In genomic region chr9:82488319-82488701, GRCh38 we compare ENCODE assay signal across 15 cellular contexts.
A peak's percentile ranks its signal among the peaks of the same experiment; 100 is the strongest.
DNase-seq lines count a peak whose midpoint lies in the region; ATAC-seq and TF ChIP-seq lines count a peak whose summit lies in the region.
"Had no signal": no experiment of that assay in that cellular context is flagged by ENCODE, and none has a peak within 500 bp of the region (broad histone marks: within the 10 kb centered on the region; RNA-seq: fewer than 3 reads in every experiment).

No MANE protein-coding gene starts in this region.

- H3K9me3 ChIP-seq in mammary epithelial cell (replicated peaks; ENCODE audit: insufficient read depth, low read length), result no peaks in the 10 kb centered on the region
- H3K9me3 ChIP-seq in right lobe of liver, result no peaks in the 10 kb centered on the region

- no peak overlapping the region for H3K4me3 ChIP-seq in mammary epithelial cell (replicated peaks in 1 of 3; ENCODE audit: insufficient read depth in 1 of 3, low read depth in 2 of 3, low read length in 3 of 3)
- H3K4me3 ChIP-seq in right lobe of liver, result no peak overlapping the region
- H3K4me3 ChIP-seq: K562 had no signal

- H3K27me3 ChIP-seq in mammary epithelial cell (ENCODE audit: insufficient read depth, low read length) (no peaks in the 10 kb centered on the region), right lobe of liver (no peaks in the 10 kb centered on the region)

- H3K9ac ChIP-seq in mammary epithelial cell (ENCODE audit: insufficient read depth, low read length), result no peak overlapping the region

- H3K36me3 Mint-ChIP-seq in type B pancreatic cell, result no peaks in the 10 kb centered on the region
- H3K36me3 Mint-ChIP-seq: activated naive CD8-positive, alpha-beta T cell treated with anti-CD3 and anti-CD28 coated beads for 36 hours; CD8-positive, alpha-beta memory T cell; stimulated activated naive B cell treated with anti-CD40 and anti-IgM and Interleukin-4, amounts not matched to agents 10 μg/mL and 1 μg/mL and 100 μg/mL, for 72 hours had no signal

- 32% methylated on average over 5 of the region's 5 CpGs for WGBS in mammary epithelial cell (ENCODE audit: low coverage, missing lambda C conversion rate)
- WGBS in right lobe of liver (ENCODE audit: insufficient coverage, low coverage, low lambda C conversion rate, missing lambda C conversion rate), result 13% methylated on average over 5 of the region's 5 CpGs

- no peaks in the 10 kb centered on the region for H3K79me2 ChIP-seq in mammary epithelial cell (ENCODE audit: insufficient read depth, low read length)

- no peak overlapping the region for H3K27ac ChIP-seq in mammary epithelial cell (ENCODE audit: insufficient read depth, low read depth, low read length)
- peak overlapping the region; percentile 31 to 88 (median 74) for H3K27ac ChIP-seq in right lobe of liver
- H3K27ac ChIP-seq: 22Rv1 had no signal

- intact Hi-C loops in mammary epithelial cell (cut with micrococcal nuclease), result loop anchor here (10.0 kb wide), 1 partner anchor 214 kb away; no protein-coding TSS in a partner anchor
- intact Hi-C loops in right lobe of liver (cut with DNase I), result no loop called here

- in situ Hi-C loops in mammary epithelial cell (cut with MboI; ENCODE audit: low sequenced_read_pairs in 2 of 2), result no loop called here

- BruUV-seq in mammary epithelial cell (replicated peaks; lab: Mats Ljungman, UMichigan), result no TSS peak

- H3K36me3 ChIP-seq in mammary epithelial cell (ENCODE audit: insufficient read depth, low read length) (no peaks in the 10 kb centered on the region), right lobe of liver (no peaks in the 10 kb centered on the region)

- CTCF ChIA-PET in mammary epithelial cell (lab: Charles Lee; ENCODE audit: low non-redundant PET), result no interaction called here

- H3K27me3 Mint-ChIP-seq in type B pancreatic cell, result peaks cover 31% of the 10 kb centered on the region
- H3K27me3 Mint-ChIP-seq: activated naive CD8-positive, alpha-beta T cell treated with anti-CD3 and anti-CD28 coated beads for 36 hours; CD8-positive, alpha-beta memory T cell had no signal

- H3K4me1 ChIP-seq in mammary epithelial cell (ENCODE audit: insufficient read depth, low read length) (peaks cover 18% of the 10 kb centered on the region), right lobe of liver (peaks cover 0 to 23% (median 9%) of the 10 kb centered on the region in 4 donors)

- no peak for TF ChIP-seq CTCF in mammary epithelial cell (conservative IDR thresholded peaks at IDR 0.05 in 1 of 2, IDR thresholded peaks at IDR 0.05 in 1 of 2; ENCODE audit: extremely low read depth in 1 of 2, insufficient read depth in 1 of 2, low read depth in 1 of 2, low read length in 2 of 2)
- TF ChIP-seq CTCF in right lobe of liver (IDR thresholded peaks at IDR 0.05), result peak in 1 of 4 donors; percentile 3
- no peak for TF ChIP-seq CTCF in type B pancreatic cell (conservative IDR thresholded peaks at IDR 0.05)

- no peak overlapping the region for H2AFZ ChIP-seq in mammary epithelial cell (ENCODE audit: low read depth, low read length)

- no peak overlapping the region for H3K4me3 Mint-ChIP-seq in type B pancreatic cell
- H3K4me3 Mint-ChIP-seq: activated naive CD8-positive, alpha-beta T cell treated with anti-CD3 and anti-CD28 coated beads for 36 hours; CD8-positive, alpha-beta memory T cell; stimulated activated naive B cell treated with anti-CD40 and anti-IgM and Interleukin-4, amounts not matched to agents 10 μg/mL and 1 μg/mL and 100 μg/mL, for 72 hours had no signal

- H3K4me1 Mint-ChIP-seq in type B pancreatic cell (ENCODE audit: unreplicated experiment), result peaks cover 43% of the 10 kb centered on the region
- H3K4me1 Mint-ChIP-seq: activated naive CD8-positive, alpha-beta T cell treated with anti-CD3 and anti-CD28 coated beads for 36 hours; CD8-positive, alpha-beta memory T cell had no signal

- H4K20me1 ChIP-seq in mammary epithelial cell (ENCODE audit: insufficient read depth, low read length), result no peaks in the 10 kb centered on the region

- ATAC-seq in right lobe of liver (peak in 3 of 4 donors; percentile 68 to 78 (median 72)), HG02610 (IDR thresholded peaks at IDR 0.05; ENCODE audit: unreplicated experiment) (no peak)
- ATAC-seq: activated CD4-positive, CD25-positive, alpha-beta regulatory T cell treated with anti-CD3 and anti-CD28 coated beads, Interleukin-2, amount 50 U/mL, for 24 hours; K562 had no signal

- dilution Hi-C loops in mammary epithelial cell (cut with HindIII; ENCODE audit: low sequenced_read_pairs), result no loop called here

- H3K9me3 Mint-ChIP-seq in type B pancreatic cell, result no peaks in the 10 kb centered on the region
- H3K9me3 Mint-ChIP-seq: activated naive CD8-positive, alpha-beta T cell treated with anti-CD3 and anti-CD28 coated beads for 36 hours had no signal

- DNase-seq in NCI-H1092 (lab: John Stamatoyannopoulos, UW) (peak; percentile 55), NCI-H1092 treated with DMSO at 0.1 percent for 48 hours (lab: John Stamatoyannopoulos, UW) (no peak), mammary epithelial cell (no peak), right lobe of liver (peak in 1 of 3 donors; percentile 47), type B pancreatic cell (ENCODE audit: extremely low spot score, unreplicated experiment) (no peak)
- no peak for DNase-seq in activated CD8-positive, alpha-beta memory T cell treated with anti-CD3 and anti-CD28 coated beads, Interleukin-2, amount 50 U/mL, for 4 hours
- DNase-seq in stimulated activated naive CD4-positive, alpha-beta T cell (lab: John Stamatoyannopoulos, UW), result no peak
- DNase-seq: activated naive CD8-positive, alpha-beta T cell treated with anti-CD3 and anti-CD28 coated beads for 36 hours; CD8-positive, alpha-beta memory T cell; stimulated activated CD4-positive, alpha-beta T cell treated with anti-CD3 and anti-CD28 coated beads, Interleukin-4, amount 100 ng/mL, for 1 hour; stimulated activated naive B cell treated with anti-CD40 and anti-IgM and Interleukin-4, amounts not matched to agents 10 μg/mL and 1 μg/mL and 100 μg/mL, for 72 hours had no signal

- no peak for TF ChIP-seq POLR2A in right lobe of liver (IDR thresholded peaks at IDR 0.05)

- H3K27ac Mint-ChIP-seq in type B pancreatic cell, result peak overlapping the region; percentile 14
- H3K27ac Mint-ChIP-seq: activated naive CD8-positive, alpha-beta T cell treated with anti-CD3 and anti-CD28 coated beads for 36 hours; CD8-positive, alpha-beta memory T cell; stimulated activated naive B cell treated with anti-CD40 and anti-IgM and Interleukin-4, amounts not matched to agents 10 μg/mL and 1 μg/mL and 100 μg/mL, for 72 hours had no signal

- peak overlapping the region; percentile 75 for H3K4me2 ChIP-seq in mammary epithelial cell (ENCODE audit: insufficient read depth, low read depth, low read length)
